Comparison of ENCODE assay signal across 8 cellular contexts in genomic region chr2:100810603-100811145, GRCh38.
"Had no signal": no experiment of that assay in that cellular context is flagged by ENCODE, and none has a peak within 500 bp of the region (broad histone marks: within the 10 kb centered on the region; RNA-seq: fewer than 3 reads in every experiment).

No MANE protein-coding gene starts in this region.

- H2AFZ ChIP-seq: GM23248 had no signal

- H3K4me3 ChIP-seq: GM23248, HAP-1, K562 had no signal

- H3K36me3 ChIP-seq: HAP-1 had no signal

- H3K9ac ChIP-seq: GM23248 had no signal

- H3K4me1 ChIP-seq: HAP-1 had no signal

- DNase-seq: GM23248, GOT3, H7, HFFc6, IMR-90 had no signal

- H3K27ac ChIP-seq: GM23248 had no signal

- H3K9me3 ChIP-seq: HAP-1 had no signal

- ATAC-seq: HCT116, K562 had no signal
